In the genomic region with DNA sequence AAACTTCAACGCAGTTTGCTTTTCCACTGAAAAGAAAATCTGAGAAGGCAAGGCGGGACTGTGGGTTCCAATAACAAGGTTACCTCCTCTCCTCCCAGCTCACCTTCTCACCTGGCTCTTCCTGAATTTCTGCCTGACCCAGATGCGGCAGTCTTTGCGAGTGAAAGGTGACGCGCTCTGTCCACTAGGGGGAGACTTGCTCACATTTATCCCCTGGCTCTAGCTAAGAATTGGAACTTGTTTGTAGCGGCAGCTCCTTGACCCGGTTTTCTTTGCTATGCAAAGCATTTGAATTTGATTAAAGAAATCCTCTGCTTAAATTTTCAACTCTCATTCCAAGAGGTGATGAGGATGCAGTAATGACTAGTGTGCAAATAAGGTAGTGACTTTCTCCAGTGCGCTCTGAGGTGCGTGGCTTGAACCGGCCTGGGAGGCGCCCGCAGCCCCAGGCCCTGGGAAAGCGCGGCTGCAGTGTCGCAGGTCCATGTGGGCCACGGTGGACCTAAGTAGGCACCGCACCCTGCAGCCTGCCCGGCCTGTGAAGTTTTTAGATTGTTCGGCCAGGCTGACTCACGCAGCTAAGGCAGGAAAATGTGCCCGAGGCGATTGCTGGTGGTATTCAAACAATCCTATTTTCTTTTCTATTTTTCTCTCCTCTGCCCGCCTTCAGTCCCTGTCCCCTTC, we compare ENCODE assay signal across 1 cellular context.
TF ChIP-seq lines count a peak whose summit lies in the region.

No MANE protein-coding gene starts in this region.

TF ChIP-seq in Ishikawa, 13 proteins besides CTCF, POLR2A, EP300 and RAD21 (continued from another document):
- TF ChIP-seq, protein P1, sequence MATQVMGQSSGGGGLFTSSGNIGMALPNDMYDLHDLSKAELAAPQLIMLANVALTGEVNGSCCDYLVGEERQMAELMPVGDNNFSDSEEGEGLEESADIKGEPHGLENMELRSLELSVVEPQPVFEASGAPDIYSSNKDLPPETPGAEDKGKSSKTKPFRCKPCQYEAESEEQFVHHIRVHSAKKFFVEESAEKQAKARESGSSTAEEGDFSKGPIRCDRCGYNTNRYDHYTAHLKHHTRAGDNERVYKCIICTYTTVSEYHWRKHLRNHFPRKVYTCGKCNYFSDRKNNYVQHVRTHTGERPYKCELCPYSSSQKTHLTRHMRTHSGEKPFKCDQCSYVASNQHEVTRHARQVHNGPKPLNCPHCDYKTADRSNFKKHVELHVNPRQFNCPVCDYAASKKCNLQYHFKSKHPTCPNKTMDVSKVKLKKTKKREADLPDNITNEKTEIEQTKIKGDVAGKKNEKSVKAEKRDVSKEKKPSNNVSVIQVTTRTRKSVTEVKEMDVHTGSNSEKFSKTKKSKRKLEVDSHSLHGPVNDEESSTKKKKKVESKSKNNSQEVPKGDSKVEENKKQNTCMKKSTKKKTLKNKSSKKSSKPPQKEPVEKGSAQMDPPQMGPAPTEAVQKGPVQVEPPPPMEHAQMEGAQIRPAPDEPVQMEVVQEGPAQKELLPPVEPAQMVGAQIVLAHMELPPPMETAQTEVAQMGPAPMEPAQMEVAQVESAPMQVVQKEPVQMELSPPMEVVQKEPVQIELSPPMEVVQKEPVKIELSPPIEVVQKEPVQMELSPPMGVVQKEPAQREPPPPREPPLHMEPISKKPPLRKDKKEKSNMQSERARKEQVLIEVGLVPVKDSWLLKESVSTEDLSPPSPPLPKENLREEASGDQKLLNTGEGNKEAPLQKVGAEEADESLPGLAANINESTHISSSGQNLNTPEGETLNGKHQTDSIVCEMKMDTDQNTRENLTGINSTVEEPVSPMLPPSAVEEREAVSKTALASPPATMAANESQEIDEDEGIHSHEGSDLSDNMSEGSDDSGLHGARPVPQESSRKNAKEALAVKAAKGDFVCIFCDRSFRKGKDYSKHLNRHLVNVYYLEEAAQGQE (IDR thresholded peaks at IDR 0.05; ENCODE audit: low read depth) = no peak
- TF ChIP-seq FOXM1 (IDR thresholded peaks at IDR 0.05; ENCODE audit: borderline replicate concordance, low read depth) (no peak), TEAD4 (IDR thresholded peaks at IDR 0.05) (no peak), NFIC (IDR thresholded peaks at IDR 0.05) (no peak), CEBPB (IDR thresholded peaks at IDR 0.05) (no peak), EGR1 (IDR thresholded peaks at IDR 0.05) (no peak)
- TF ChIP-seq, protein P2, sequence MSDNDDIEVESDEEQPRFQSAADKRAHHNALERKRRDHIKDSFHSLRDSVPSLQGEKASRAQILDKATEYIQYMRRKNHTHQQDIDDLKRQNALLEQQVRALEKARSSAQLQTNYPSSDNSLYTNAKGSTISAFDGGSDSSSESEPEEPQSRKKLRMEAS (IDR thresholded peaks at IDR 0.05) = no peak
- TF ChIP-seq, protein P3, sequence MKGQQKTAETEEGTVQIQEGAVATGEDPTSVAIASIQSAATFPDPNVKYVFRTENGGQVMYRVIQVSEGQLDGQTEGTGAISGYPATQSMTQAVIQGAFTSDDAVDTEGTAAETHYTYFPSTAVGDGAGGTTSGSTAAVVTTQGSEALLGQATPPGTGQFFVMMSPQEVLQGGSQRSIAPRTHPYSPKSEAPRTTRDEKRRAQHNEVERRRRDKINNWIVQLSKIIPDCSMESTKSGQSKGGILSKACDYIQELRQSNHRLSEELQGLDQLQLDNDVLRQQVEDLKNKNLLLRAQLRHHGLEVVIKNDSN (IDR thresholded peaks at IDR 0.05) = no peak
TF ChIP-seq in Ishikawa: peak in this region for 0.
